ENCODE assay signal across 1 cellular context in the genomic region with DNA sequence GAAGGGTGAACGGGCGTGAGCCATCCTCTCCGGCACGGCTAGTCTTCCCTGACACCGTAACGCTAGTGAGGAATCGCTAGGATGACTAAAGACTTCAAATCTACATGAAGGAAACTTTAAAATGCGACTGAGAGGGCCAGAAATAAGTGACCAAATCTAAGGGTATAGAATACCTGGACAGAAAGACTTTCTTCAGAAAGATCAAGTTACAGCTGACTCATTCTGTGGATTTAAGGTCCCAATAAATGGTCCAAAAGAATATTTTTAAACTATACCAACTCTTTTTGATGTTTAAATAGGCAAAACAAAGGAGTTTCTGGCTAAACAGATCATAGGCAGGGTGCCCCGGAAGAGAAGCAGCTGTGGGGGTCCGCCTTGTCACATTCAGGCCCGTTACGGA.
TF ChIP-seq lines count a peak whose summit lies in the region.

No MANE protein-coding gene starts in this region.

TF ChIP-seq in K562, 482 proteins besides CTCF, POLR2A, EP300 and RAD21 (continued from another document):
- no peak for TF ChIP-seq NBN (IDR thresholded peaks at IDR 0.05; ENCODE audit: low read depth)
